1 cellular context compared by ENCODE assay signal in the genomic region with DNA sequence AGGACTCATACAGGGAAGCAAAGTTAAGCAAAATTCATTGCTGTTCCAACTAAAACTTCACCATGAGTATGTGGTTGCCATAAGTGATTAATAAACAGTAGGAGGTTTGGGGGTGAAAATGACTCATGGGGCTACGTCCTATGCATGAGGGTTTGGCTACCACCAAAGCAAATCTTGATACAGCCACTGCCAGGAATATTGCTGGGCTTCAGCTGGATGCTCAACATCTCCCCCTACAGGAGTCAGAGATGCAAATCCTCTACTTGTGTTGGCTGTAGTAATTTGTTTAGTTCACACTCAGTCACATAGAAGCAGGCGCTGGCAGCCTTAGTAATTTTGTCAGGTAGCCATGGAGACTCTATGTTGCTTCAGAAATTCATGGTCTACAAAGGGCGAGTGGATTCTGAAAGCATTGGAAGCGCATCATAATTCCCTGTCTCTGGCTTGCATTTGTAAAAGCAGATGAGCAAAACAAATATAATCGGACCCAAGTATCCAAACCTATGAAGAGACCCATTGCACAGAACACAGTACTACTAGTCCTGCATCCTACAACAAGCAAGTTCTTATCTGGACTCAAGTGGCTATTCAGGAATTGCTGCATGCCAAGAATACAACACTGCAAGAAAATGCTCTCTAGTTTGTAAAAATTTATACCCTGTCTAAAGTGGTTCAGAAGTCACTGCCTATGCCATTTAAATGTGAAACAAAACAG.
TF ChIP-seq lines count a peak whose summit lies in the region.

No MANE protein-coding gene starts in this region.

TF ChIP-seq in WTC11, 78 proteins besides CTCF, POLR2A, EP300 and RAD21 (continued from another document):
- TF ChIP-seq, protein P1, sequence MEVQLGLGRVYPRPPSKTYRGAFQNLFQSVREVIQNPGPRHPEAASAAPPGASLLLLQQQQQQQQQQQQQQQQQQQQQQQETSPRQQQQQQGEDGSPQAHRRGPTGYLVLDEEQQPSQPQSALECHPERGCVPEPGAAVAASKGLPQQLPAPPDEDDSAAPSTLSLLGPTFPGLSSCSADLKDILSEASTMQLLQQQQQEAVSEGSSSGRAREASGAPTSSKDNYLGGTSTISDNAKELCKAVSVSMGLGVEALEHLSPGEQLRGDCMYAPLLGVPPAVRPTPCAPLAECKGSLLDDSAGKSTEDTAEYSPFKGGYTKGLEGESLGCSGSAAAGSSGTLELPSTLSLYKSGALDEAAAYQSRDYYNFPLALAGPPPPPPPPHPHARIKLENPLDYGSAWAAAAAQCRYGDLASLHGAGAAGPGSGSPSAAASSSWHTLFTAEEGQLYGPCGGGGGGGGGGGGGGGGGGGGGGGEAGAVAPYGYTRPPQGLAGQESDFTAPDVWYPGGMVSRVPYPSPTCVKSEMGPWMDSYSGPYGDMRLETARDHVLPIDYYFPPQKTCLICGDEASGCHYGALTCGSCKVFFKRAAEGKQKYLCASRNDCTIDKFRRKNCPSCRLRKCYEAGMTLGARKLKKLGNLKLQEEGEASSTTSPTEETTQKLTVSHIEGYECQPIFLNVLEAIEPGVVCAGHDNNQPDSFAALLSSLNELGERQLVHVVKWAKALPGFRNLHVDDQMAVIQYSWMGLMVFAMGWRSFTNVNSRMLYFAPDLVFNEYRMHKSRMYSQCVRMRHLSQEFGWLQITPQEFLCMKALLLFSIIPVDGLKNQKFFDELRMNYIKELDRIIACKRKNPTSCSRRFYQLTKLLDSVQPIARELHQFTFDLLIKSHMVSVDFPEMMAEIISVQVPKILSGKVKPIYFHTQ (CRISPR knock-in tag; IDR thresholded peaks at IDR 0.05), result no peak
- TF ChIP-seq, protein P2, sequence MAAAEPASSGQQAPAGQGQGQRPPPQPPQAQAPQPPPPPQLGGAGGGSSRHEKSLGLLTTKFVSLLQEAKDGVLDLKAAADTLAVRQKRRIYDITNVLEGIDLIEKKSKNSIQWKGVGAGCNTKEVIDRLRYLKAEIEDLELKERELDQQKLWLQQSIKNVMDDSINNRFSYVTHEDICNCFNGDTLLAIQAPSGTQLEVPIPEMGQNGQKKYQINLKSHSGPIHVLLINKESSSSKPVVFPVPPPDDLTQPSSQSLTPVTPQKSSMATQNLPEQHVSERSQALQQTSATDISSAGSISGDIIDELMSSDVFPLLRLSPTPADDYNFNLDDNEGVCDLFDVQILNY (CRISPR knock-in tag; IDR thresholded peaks at IDR 0.05), result no peak
- TF ChIP-seq SP1 (CRISPR knock-in tag; conservative IDR thresholded peaks at IDR 0.05) (no peak), ATF1 (CRISPR knock-in tag; IDR thresholded peaks at IDR 0.05) (no peak)
TF ChIP-seq in WTC11: peak in this region for 0.
